In the genomic region with DNA sequence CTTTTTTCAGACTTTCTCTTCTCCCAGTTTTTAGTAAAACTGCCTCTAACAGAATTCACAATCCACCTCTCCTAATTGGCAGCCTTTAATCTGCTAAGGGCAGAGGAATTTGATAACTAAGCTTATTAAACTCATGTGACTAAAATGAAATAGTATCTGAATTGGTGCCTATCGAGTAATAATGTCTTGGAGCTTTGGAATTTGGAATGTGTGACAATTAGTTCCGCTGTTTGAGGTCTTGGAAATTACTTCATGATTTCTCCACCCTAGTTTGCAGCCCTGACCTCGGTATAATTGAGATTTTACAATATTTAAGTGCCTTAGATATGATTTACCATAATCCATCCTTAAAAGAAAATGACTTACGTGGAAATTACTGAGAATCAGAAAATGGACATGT, we compare ENCODE assay signal across 6 cellular contexts.
"Had no signal": no experiment of that assay in that cellular context is flagged by ENCODE, and none has a peak within 500 bp of the region (broad histone marks: within the 10 kb centered on the region; RNA-seq: fewer than 3 reads in every experiment).

No MANE protein-coding gene starts in this region.

- DNase-seq: H9, HCEC 1CT, IMR-90, KG1 had no signal

- H3K4me1 Mint-ChIP-seq: GM23338 had no signal

- H3K9me3 Mint-ChIP-seq: GM23338, H9 had no signal

- H3K4me3 ChIP-seq: GM23338, K562 had no signal

- H3K4me3 Mint-ChIP-seq: GM23338, H9 had no signal

- H3K27ac Mint-ChIP-seq: GM23338, H9 had no signal
